ENCODE assay signal across 23 cellular contexts in the genomic region with DNA sequence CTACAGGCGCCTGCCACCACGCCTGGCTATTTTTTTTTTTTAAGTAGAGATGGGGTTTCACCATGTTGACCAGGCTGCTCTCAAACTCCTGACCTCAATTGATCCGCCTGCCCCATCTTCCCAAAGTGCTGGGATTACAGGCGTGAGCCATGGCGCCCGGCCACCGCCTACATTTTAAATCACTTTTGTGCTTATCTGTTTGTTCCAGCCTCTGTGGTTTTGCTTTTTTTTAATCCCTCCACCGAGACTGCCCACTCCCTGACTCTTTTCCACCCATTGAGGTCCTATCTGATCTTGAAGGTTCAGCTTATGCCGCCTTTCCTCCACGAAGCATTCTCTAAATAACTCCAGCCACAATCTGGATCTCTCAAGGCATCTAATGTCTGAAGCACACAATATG.
"Had no signal": no experiment of that assay in that cellular context is flagged by ENCODE, and none has a peak within 500 bp of the region (broad histone marks: within the 10 kb centered on the region; RNA-seq: fewer than 3 reads in every experiment).

No MANE protein-coding gene starts in this region.

- H3K4me3 ChIP-seq: left ventricle myocardium inferior, lung, mucosa of descending colon, ovary, skin epidermis, stomach, testis, thyroid gland, transverse colon, upper lobe of left lung, vagina had no signal

- H3K36me3 ChIP-seq: left ventricle myocardium inferior, ovary, stomach, thyroid gland, transverse colon, upper lobe of left lung, vagina had no signal

- ATAC-seq: mucosa of descending colon; naive thymus-derived CD4-positive, alpha-beta T cell; natural killer cell treated with Interleukin-12 subunit alpha and Interleukin-12 subunit beta and Interleukin-15 and Interleukin-18, amount 100 ng/mL, for 72 hours; right cardiac atrium; sciatic nerve; stimulated activated naive B cell treated with anti-CD40 and anti-IgM and Interleukin-4, amounts not matched to agents 10 μg/mL and 1 μg/mL and 100 μg/mL, for 72 hours; stimulated activated naive CD8-positive, alpha-beta T cell treated with anti-CD3 and anti-CD28 coated beads, Interleukin-15, Interleukin-2, amounts not matched to agents 100 U/mL and 50 U/mL, for 24 hours had no signal

- DNase-seq: islet precursor cell; left ventricle myocardium inferior; mesendoderm; mucosa of descending colon; naive thymus-derived CD4-positive, alpha-beta T cell; ovary; right cardiac atrium; stimulated activated CD4-positive, alpha-beta T cell treated with anti-CD3 and anti-CD28 coated beads, Interleukin-12 subunit alpha, Interleukin-12 subunit beta, amount 100 ng/mL, for 4 hours; stimulated activated CD4-positive, alpha-beta T cell treated with anti-CD3 and anti-CD28 coated beads, Interleukin-15, amount 100 ng/mL, for 24 hours; stimulated activated CD4-positive, alpha-beta T cell treated with anti-CD3 and anti-CD28 coated beads, Interleukin-2, amount 100 ng/mL, for 24 hours; stimulated activated CD4-positive, alpha-beta T cell treated with anti-CD3 and anti-CD28 coated beads, Interleukin-4, amount 100 ng/mL, for 1 hour; stimulated activated naive B cell treated with anti-CD40 and anti-IgM and Interleukin-4, amounts not matched to agents 10 μg/mL and 1 μg/mL and 100 μg/mL, for 72 hours; stimulated activated naive CD8-positive, alpha-beta T cell treated with anti-CD3 and anti-CD28 coated beads, Interleukin-15, Interleukin-2, amounts not matched to agents 100 U/mL and 50 U/mL, for 24 hours; stomach; testis; thyroid gland; transverse colon; upper lobe of left lung had no signal

- H3K4me1 ChIP-seq: left ventricle myocardium inferior, stomach, testis, thyroid gland, transverse colon, upper lobe of left lung, vagina had no signal

- H3K27ac ChIP-seq: left ventricle myocardium inferior, ovary, skin epidermis, stomach, testis, thyroid gland, transverse colon, upper lobe of left lung, vagina had no signal

- H3K9me3 ChIP-seq: left ventricle myocardium inferior, mucosa of descending colon, ovary, stomach, testis, thyroid gland, transverse colon, upper lobe of left lung, vagina had no signal

- H3K27me3 ChIP-seq: ovary, testis, thyroid gland, transverse colon, upper lobe of left lung, vagina had no signal
